ENCODE assay signal across 16 cellular contexts in genomic region chr10:70893227-70894006, GRCh38. TPM values are rescaled to one million over a fixed set of nuclear protein-coding genes. Genes with fewer than 3 reads are reported as not detected.
DNase-seq lines count a peak whose midpoint lies in the region; ATAC-seq, FAIRE-seq and TF ChIP-seq lines count a peak whose summit lies in the region.
"Had no signal": no experiment of that assay in that cellular context is flagged by ENCODE, and none has a peak within 500 bp of the region (broad histone marks: within the 10 kb centered on the region; RNA-seq: fewer than 3 reads in every experiment).

No MANE protein-coding gene starts in this region.

- H3K9ac ChIP-seq in mesendoderm (ENCODE audit: low read length) = no peak overlapping the region
- H3K9ac ChIP-seq: BLaER1 treated with 17β-estradiol and CSF1 and Interleukin-3, amounts not matched to agents 10 nM and 100 nM had no signal

- no peak overlapping the region for H3K27ac Mint-ChIP-seq in activated CD4-positive, alpha-beta T cell treated with anti-CD3 and anti-CD28 coated beads, Interleukin-2, amount 10 ng/mL, durations not matched to agents 7 days and 5 days
- H3K27ac Mint-ChIP-seq in activated CD8-positive, alpha-beta T cell treated with anti-CD3 and anti-CD28 coated beads for 36 hours = no peak overlapping the region

- no peak overlapping the region for H2AK5ac ChIP-seq in mesendoderm (ENCODE audit: low read length)

- no peak overlapping the region for H3K4ac ChIP-seq in mesendoderm (ENCODE audit: low read depth, low read length)

- H3K4me3 ChIP-seq in mesendoderm (ENCODE audit: low read length) = no peak overlapping the region
- H3K4me3 ChIP-seq: BLaER1 treated with 17β-estradiol and CSF1 and Interleukin-3, amounts not matched to agents 10 nM and 100 nM had no signal

- H3K27me3 ChIP-seq in mesendoderm (ENCODE audit: insufficient read depth, low read length, poor library complexity) = no peaks in the 10 kb centered on the region
- H3K27me3 ChIP-seq: BLaER1 treated with 17β-estradiol and CSF1 and Interleukin-3, amounts not matched to agents 10 nM and 100 nM had no signal

- H3K27me3 Mint-ChIP-seq in activated CD4-positive, alpha-beta T cell treated with anti-CD3 and anti-CD28 coated beads, Interleukin-2, amount 10 ng/mL, durations not matched to agents 7 days and 5 days = no peaks in the 10 kb centered on the region
- no peaks in the 10 kb centered on the region for H3K27me3 Mint-ChIP-seq in activated CD8-positive, alpha-beta T cell treated with anti-CD3 and anti-CD28 coated beads for 36 hours

- H3K4me2 ChIP-seq in mesendoderm (ENCODE audit: low read length) = no peak overlapping the region
- H3K4me2 ChIP-seq: BLaER1 treated with 17β-estradiol and CSF1 and Interleukin-3, amounts not matched to agents 10 nM and 100 nM had no signal

- no peaks in the 10 kb centered on the region for H3K36me3 Mint-ChIP-seq in activated CD4-positive, alpha-beta T cell treated with anti-CD3 and anti-CD28 coated beads, Interleukin-2, amount 10 ng/mL, durations not matched to agents 7 days and 5 days (ENCODE audit: low read depth)
- no peaks in the 10 kb centered on the region for H3K36me3 Mint-ChIP-seq in activated CD8-positive, alpha-beta T cell treated with anti-CD3 and anti-CD28 coated beads for 36 hours (ENCODE audit: low read depth)

- POLR2A ChIA-PET in activated CD4-positive, alpha-beta T cell treated with anti-CD3 and anti-CD28 coated beads, Interleukin-2, amount 10 ng/mL, durations not matched to agents 7 days and 5 days (lab: Charles Lee) = no interaction called here
- POLR2A ChIA-PET in activated CD8-positive, alpha-beta T cell treated with anti-CD3 and anti-CD28 coated beads for 36 hours (lab: Charles Lee) = no interaction called here

- no peak overlapping the region for H2BK120ac ChIP-seq in mesendoderm (ENCODE audit: low read depth, low read length)

- H4K5ac ChIP-seq in mesendoderm (ENCODE audit: low read length) = no peak overlapping the region

- FAIRE-seq in GM12891 (lab: Jason Lieb, UNC) = no peak
- FAIRE-seq: GM19239 had no signal

- WGBS in mesendoderm (ENCODE audit: extremely low coverage, insufficient coverage, low lambda C conversion rate) = no CpG with 5 or more reads among the region's 10 CpGs

- H3K79me1 ChIP-seq in mesendoderm (ENCODE audit: low read length) = no peaks in the 10 kb centered on the region

- H4K8ac ChIP-seq in mesendoderm (ENCODE audit: low read depth, low read length) = no peak overlapping the region

- H3K79me2 ChIP-seq in mesendoderm (ENCODE audit: control insufficient read depth, insufficient read depth, low read length) = no peaks in the 10 kb centered on the region

- no peak overlapping the region for H3K27ac ChIP-seq in mesendoderm (ENCODE audit: low read depth, low read length)
- H3K27ac ChIP-seq: BLaER1 treated with 17β-estradiol and CSF1 and Interleukin-3, amounts not matched to agents 10 nM and 100 nM had no signal

- no peak overlapping the region for H2BK15ac ChIP-seq in mesendoderm (replicated peaks; ENCODE audit: low read depth)

- H3K23ac ChIP-seq in mesendoderm (ENCODE audit: low read length) = no peak overlapping the region

- peak overlapping the region; percentile 45 for H3K56ac ChIP-seq in mesendoderm (ENCODE audit: low read length)

- intact Hi-C loops in activated CD8-positive, alpha-beta T cell treated with anti-CD3 and anti-CD28 coated beads for 36 hours (cut with micrococcal nuclease) = no loop called here

- H3K36me3 ChIP-seq in mesendoderm (ENCODE audit: control insufficient read depth, insufficient read depth, low read length) = no peaks in the 10 kb centered on the region
- H3K36me3 ChIP-seq: BLaER1 treated with 17β-estradiol and CSF1 and Interleukin-3, amounts not matched to agents 10 nM and 100 nM had no signal

- CTCF ChIA-PET in activated CD4-positive, alpha-beta T cell treated with anti-CD3 and anti-CD28 coated beads, Interleukin-2, amount 10 ng/mL, durations not matched to agents 7 days and 5 days (lab: Charles Lee) = no interaction called here
- CTCF ChIA-PET in activated CD8-positive, alpha-beta T cell treated with anti-CD3 and anti-CD28 coated beads for 36 hours (lab: Charles Lee) = interaction anchor here (3.1 kb wide), 1 partner anchor 10 kb away, joined by 16 read pairs; no protein-coding TSS in a partner anchor

- peak; percentile 12 for DNase-seq in activated CD4-positive, alpha-beta T cell treated with anti-CD3 and anti-CD28 coated beads, Interleukin-2, amount 10 ng/mL, durations not matched to agents 7 days and 5 days
- DNase-seq in activated CD4-positive, alpha-beta T cell treated with anti-CD3 and anti-CD28 coated beads for 1 hour = no peak
- DNase-seq in activated CD8-positive, alpha-beta T cell treated with anti-CD3 and anti-CD28 coated beads for 36 hours = peak; percentile 23
- DNase-seq in mesendoderm = peak; percentile 35
- DNase-seq in cortex of kidney (lab: John Stamatoyannopoulos, UW) = no peak
- DNase-seq in stimulated activated CD4-positive, alpha-beta T cell treated with anti-CD3 and anti-CD28 coated beads, Interleukin-12 subunit alpha, Interleukin-12 subunit beta, amount 100 ng/mL, for 4 hours = no peak
- DNase-seq in GM12891 (ENCODE audit: insufficient read length, low spot score) = no peak
- DNase-seq: DMS 273 treated with DMSO at 0.1 percent for 48 hours, MV-4-11, NCI-H1436, NCI-H2081 treated with DMSO at 0.1 percent for 48 hours, NCI-H526 had no signal

- 0 out of 2 replicates have a peak, but pooled peaks have one; percentile 5 for TF ChIP-seq CTCF in GM12874 (IDR thresholded peaks at IDR 0.05; ENCODE audit: insufficient read depth, low read depth, low read length)
- peak; percentile 22 for TF ChIP-seq CTCF in activated CD8-positive, alpha-beta T cell treated with anti-CD3 and anti-CD28 coated beads for 36 hours (IDR thresholded peaks at IDR 0.05)

- no peak overlapping the region for H3K4me3 Mint-ChIP-seq in activated CD4-positive, alpha-beta T cell treated with anti-CD3 and anti-CD28 coated beads, Interleukin-2, amount 10 ng/mL, durations not matched to agents 7 days and 5 days
- no peak overlapping the region for H3K4me3 Mint-ChIP-seq in activated CD8-positive, alpha-beta T cell treated with anti-CD3 and anti-CD28 coated beads for 36 hours

- no peaks in the 10 kb centered on the region for H3K9me3 Mint-ChIP-seq in activated CD4-positive, alpha-beta T cell treated with anti-CD3 and anti-CD28 coated beads, Interleukin-2, amount 10 ng/mL, durations not matched to agents 7 days and 5 days
- no peaks in the 10 kb centered on the region for H3K9me3 Mint-ChIP-seq in activated CD8-positive, alpha-beta T cell treated with anti-CD3 and anti-CD28 coated beads for 36 hours

- peaks cover 17% of the 10 kb centered on the region for H3K4me1 Mint-ChIP-seq in activated CD4-positive, alpha-beta T cell treated with anti-CD3 and anti-CD28 coated beads, Interleukin-2, amount 10 ng/mL, durations not matched to agents 7 days and 5 days
- peaks cover 12% of the 10 kb centered on the region for H3K4me1 Mint-ChIP-seq in activated CD8-positive, alpha-beta T cell treated with anti-CD3 and anti-CD28 coated beads for 36 hours (ENCODE audit: low read depth)

- H3K18ac ChIP-seq in mesendoderm (ENCODE audit: low read length) = no peak overlapping the region

- H3K4me1 ChIP-seq in mesendoderm (ENCODE audit: control insufficient read depth, low read depth, low read length) = peaks cover 11% of the 10 kb centered on the region

- peak; percentile 53 for ATAC-seq in activated CD8-positive, alpha-beta T cell treated with anti-CD3 and anti-CD28 coated beads for 36 hours
- ATAC-seq: HCT116 had no signal

- no peak for TF ChIP-seq POLR2A in GM12891 (IDR thresholded peaks at IDR 0.05; ENCODE audit: low read depth, low read length)

- H2BK5ac ChIP-seq in mesendoderm (ENCODE audit: low read length) = no peak overlapping the region

TF ChIP-seq in GM12891, 5 proteins besides CTCF, POLR2A, EP300 and RAD21:
- no peak for TF ChIP-seq POLR2AphosphoS5 (IDR thresholded peaks at IDR 0.05; ENCODE audit: low read depth, low read length)
- no peak for TF ChIP-seq SPI1 (IDR thresholded peaks at IDR 0.05; ENCODE audit: low read depth, low read length)
- no peak for TF ChIP-seq TAF1 (IDR thresholded peaks at IDR 0.05; ENCODE audit: low read depth, low read length)

RNA-seq across cellular contexts. Expression of gene PCBD1, which starts 5.1 kb away (rescaled TPM):
- 10 to 100 TPM; 21.4 to 21.8 TPM for total RNA-seq in activated CD4-positive, alpha-beta T cell treated with anti-CD3 and anti-CD28 coated beads, Interleukin-2, amount 10 ng/mL, durations not matched to agents 7 days and 5 days
- 10 to 100 TPM; 40.0 to 41.5 TPM for total RNA-seq in activated CD8-positive, alpha-beta T cell treated with anti-CD3 and anti-CD28 coated beads for 36 hours
- 59.5 TPM for polyA plus RNA-seq in mesendoderm (2013, experiment 1 of 2)
- polyA plus RNA-seq in mesendoderm (2013, experiment 2 of 2) = 60.9 TPM
- polyA plus RNA-seq in GM12891 (2012; ENCODE audit: low read depth, missing spikeins) = 33.6 TPM

Comparison
In these comparisons a context has a peak if more than half of its experiments do, and no peak if none do; other contexts are left out.
1. DNase-seq: peak in activated CD4-positive, alpha-beta T cell treated with anti-CD3 and anti-CD28 coated beads, Interleukin-2, amount 10 ng/mL, durations not matched to agents 7 days and 5 days (single experiment), activated CD8-positive, alpha-beta T cell treated with anti-CD3 and anti-CD28 coated beads for 36 hours (single experiment) and mesendoderm (single experiment); none in activated CD4-positive, alpha-beta T cell treated with anti-CD3 and anti-CD28 coated beads for 1 hour (single experiment), cortex of kidney (single experiment), stimulated activated CD4-positive, alpha-beta T cell treated with anti-CD3 and anti-CD28 coated beads, Interleukin-12 subunit alpha, Interleukin-12 subunit beta, amount 100 ng/mL, for 4 hours (single experiment) and GM12891 (single experiment).